In genomic region chr5:44958943-44959342, GRCh38 we compare ENCODE assay signal across 30 cellular contexts.
"Had no signal": no experiment of that assay in that cellular context is flagged by ENCODE, and none has a peak within 500 bp of the region (broad histone marks: within the 10 kb centered on the region; RNA-seq: fewer than 3 reads in every experiment).

No MANE protein-coding gene starts in this region.

- H3K36me3 ChIP-seq: neural progenitor cell, ovary, spleen, stomach, thoracic aorta, thyroid gland, tibial nerve, upper lobe of left lung, vagina had no signal

- H3K36me3 Mint-ChIP-seq: natural killer cell; neural progenitor cell; stimulated activated naive B cell treated with anti-CD40 and anti-IgM and Interleukin-4, amounts not matched to agents 10 μg/mL and 1 μg/mL and 100 μg/mL, for 72 hours had no signal

- H3K4me2 ChIP-seq: neural progenitor cell, smooth muscle cell had no signal

- H3K27me3 ChIP-seq: neural progenitor cell, ovary, spleen, stomach, thyroid gland, tibial nerve, upper lobe of left lung, vagina had no signal

- H3K79me2 ChIP-seq: parathyroid adenoma had no signal

- H3K4me1 ChIP-seq: neural progenitor cell, parathyroid adenoma, psoas muscle, spleen, stomach, thyroid gland, tibial nerve, upper lobe of left lung, vagina had no signal

- FAIRE-seq: urothelium cell line had no signal

- H3K4me1 Mint-ChIP-seq: natural killer cell; nephron; neural progenitor cell; stimulated activated naive B cell treated with anti-CD40 and anti-IgM and Interleukin-4, amounts not matched to agents 10 μg/mL and 1 μg/mL and 100 μg/mL, for 72 hours had no signal

- H3K27ac Mint-ChIP-seq: natural killer cell; nephron; neural progenitor cell; progenitor cell of endocrine pancreas; stimulated activated naive B cell treated with anti-CD40 and anti-IgM and Interleukin-4, amounts not matched to agents 10 μg/mL and 1 μg/mL and 100 μg/mL, for 72 hours; stimulated activated naive CD8-positive, alpha-beta T cell treated with anti-CD3 and anti-CD28 coated beads, Interleukin-15, Interleukin-2, amounts not matched to agents 100 ng/mL and 50 ng/mL, for 24 hours had no signal

- ATAC-seq: natural killer cell; psoas muscle; right cardiac atrium; sciatic nerve; stimulated activated naive B cell treated with anti-CD40 and anti-IgM and Interleukin-4, amounts not matched to agents 10 μg/mL and 1 μg/mL and 100 μg/mL, for 72 hours had no signal

- H3K4me3 ChIP-seq: neural progenitor cell, ovary, psoas muscle, skin epidermis, smooth muscle cell, spleen, stomach, thoracic aorta, thyroid gland, tibial nerve, upper lobe of left lung, vagina had no signal

- H3K27ac ChIP-seq: neural progenitor cell, ovary, parathyroid adenoma, psoas muscle, skin epidermis, spleen, stomach, thoracic aorta, thyroid gland, tibial nerve, upper lobe of left lung, vagina had no signal

- H3K9ac ChIP-seq: neural progenitor cell, parathyroid adenoma had no signal

- H2AFZ ChIP-seq: neural progenitor cell, parathyroid adenoma had no signal

- H3K4me3 Mint-ChIP-seq: natural killer cell; nephron; neural progenitor cell; stimulated activated naive B cell treated with anti-CD40 and anti-IgM and Interleukin-4, amounts not matched to agents 10 μg/mL and 1 μg/mL and 100 μg/mL, for 72 hours; stimulated activated naive CD8-positive, alpha-beta T cell treated with anti-CD3 and anti-CD28 coated beads, Interleukin-15, Interleukin-2, amounts not matched to agents 100 ng/mL and 50 ng/mL, for 24 hours had no signal

- H3K9me3 Mint-ChIP-seq: nephron had no signal

- H3K9me3 ChIP-seq: ovary, psoas muscle, thoracic aorta, thyroid gland, tibial nerve, upper lobe of left lung, vagina had no signal

- DNase-seq: natural killer cell; occipital lobe; ovary; posterior cingulate gyrus; psoas muscle; right cardiac atrium; spleen; stimulated activated CD4-positive, alpha-beta T cell treated with anti-CD3 and anti-CD28 coated beads, Interleukin-12 subunit alpha, Interleukin-12 subunit beta, amount 100 ng/mL, for 4 hours; stimulated activated CD4-positive, alpha-beta T cell treated with anti-CD3 and anti-CD28 coated beads, Interleukin-1b, Interleukin-23, amount 100 ng/mL, for 48 hours; stimulated activated CD4-positive, alpha-beta T cell treated with anti-CD3 and anti-CD28 coated beads, Interleukin-4, amount 100 ng/mL, for 1 hour; stimulated activated CD4-positive, alpha-beta T cell treated with anti-CD3 and anti-CD28 coated beads, Interleukin-4, amount 100 ng/mL, for 4 hours; stimulated activated CD8-positive, alpha-beta memory T cell treated with anti-CD3 and anti-CD28 coated beads, Interleukin-4, amount 100 ng/mL, for 48 hours; stimulated activated naive B cell treated with anti-CD40 and anti-IgM and Interleukin-4, amounts not matched to agents 10 μg/mL and 1 μg/mL and 100 μg/mL, for 72 hours; stimulated activated naive CD4-positive, alpha-beta T cell treated with Interleukin-2 at 50 U/mL for 16 hours; stomach; thyroid gland; trophoblast cell; upper lobe of left lung had no signal
